In genomic region chr9:136400038-136400834, GRCh38 we compare ENCODE assay signal across 8 cellular contexts. TPM values are rescaled to one million over a fixed set of nuclear protein-coding genes. Genes with fewer than 3 reads are reported as not detected.
DNase-seq lines count a peak whose midpoint lies in the region; ATAC-seq, FAIRE-seq and TF ChIP-seq lines count a peak whose summit lies in the region.

A gene with protein sequence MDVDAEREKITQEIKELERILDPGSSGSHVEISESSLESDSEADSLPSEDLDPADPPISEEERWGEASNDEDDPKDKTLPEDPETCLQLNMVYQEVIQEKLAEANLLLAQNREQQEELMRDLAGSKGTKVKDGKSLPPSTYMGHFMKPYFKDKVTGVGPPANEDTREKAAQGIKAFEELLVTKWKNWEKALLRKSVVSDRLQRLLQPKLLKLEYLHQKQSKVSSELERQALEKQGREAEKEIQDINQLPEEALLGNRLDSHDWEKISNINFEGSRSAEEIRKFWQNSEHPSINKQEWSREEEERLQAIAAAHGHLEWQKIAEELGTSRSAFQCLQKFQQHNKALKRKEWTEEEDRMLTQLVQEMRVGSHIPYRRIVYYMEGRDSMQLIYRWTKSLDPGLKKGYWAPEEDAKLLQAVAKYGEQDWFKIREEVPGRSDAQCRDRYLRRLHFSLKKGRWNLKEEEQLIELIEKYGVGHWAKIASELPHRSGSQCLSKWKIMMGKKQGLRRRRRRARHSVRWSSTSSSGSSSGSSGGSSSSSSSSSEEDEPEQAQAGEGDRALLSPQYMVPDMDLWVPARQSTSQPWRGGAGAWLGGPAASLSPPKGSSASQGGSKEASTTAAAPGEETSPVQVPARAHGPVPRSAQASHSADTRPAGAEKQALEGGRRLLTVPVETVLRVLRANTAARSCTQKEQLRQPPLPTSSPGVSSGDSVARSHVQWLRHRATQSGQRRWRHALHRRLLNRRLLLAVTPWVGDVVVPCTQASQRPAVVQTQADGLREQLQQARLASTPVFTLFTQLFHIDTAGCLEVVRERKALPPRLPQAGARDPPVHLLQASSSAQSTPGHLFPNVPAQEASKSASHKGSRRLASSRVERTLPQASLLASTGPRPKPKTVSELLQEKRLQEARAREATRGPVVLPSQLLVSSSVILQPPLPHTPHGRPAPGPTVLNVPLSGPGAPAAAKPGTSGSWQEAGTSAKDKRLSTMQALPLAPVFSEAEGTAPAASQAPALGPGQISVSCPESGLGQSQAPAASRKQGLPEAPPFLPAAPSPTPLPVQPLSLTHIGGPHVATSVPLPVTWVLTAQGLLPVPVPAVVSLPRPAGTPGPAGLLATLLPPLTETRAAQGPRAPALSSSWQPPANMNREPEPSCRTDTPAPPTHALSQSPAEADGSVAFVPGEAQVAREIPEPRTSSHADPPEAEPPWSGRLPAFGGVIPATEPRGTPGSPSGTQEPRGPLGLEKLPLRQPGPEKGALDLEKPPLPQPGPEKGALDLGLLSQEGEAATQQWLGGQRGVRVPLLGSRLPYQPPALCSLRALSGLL (N-terminal part only) (minus strand): TSS chr9:136400170. CDS start chr9:136398428, 1,742 bp downstream.

- H3K4me2 ChIP-seq in A549 = peak within 1 kb of the TSS; percentile 94

- peaks cover 2% of the 10 kb centered on the region for H3K36me3 ChIP-seq in kidney epithelial cell (ENCODE audit: control insufficient read depth, insufficient read depth, low read length)

- CTCF ChIA-PET in A549 (lab: Yijun Ruan, JAX) = interaction anchor here (0.6 to 8.9 kb wide), 30 partner anchors 8 to 327 kb away, joined by 3 to 100 read pairs (median 4); partner anchors contain the start of genes DNLZ, ENTR1 and PMPCA

- no peaks in the 10 kb centered on the region for H3K9me3 ChIP-seq in A549

- TF ChIP-seq EP300 in A549 (IDR thresholded peaks at IDR 0.05) = no peak

- TF ChIP-seq POLR2A in A549 (IDR thresholded peaks at IDR 0.05; ENCODE audit: low read length) = peak; percentile 92

- WGBS in A549 (ENCODE audit: missing lambda C conversion rate) = 22% methylated on average over 11 of the region's 71 CpGs

- peak; percentile 54 to 80; a peak in 4 of 5 replicates for TF ChIP-seq RAD21 in A549 (conservative IDR thresholded peaks at IDR 0.05 in 1 of 2, IDR thresholded peaks at IDR 0.05 in 1 of 2)

- ATAC-seq in A549 (peak; percentile 84 to 95), GM18520 (IDR thresholded peaks at IDR 0.05; ENCODE audit: unreplicated experiment) (peak; percentile 63), HG03108 (IDR thresholded peaks at IDR 0.05; ENCODE audit: unreplicated experiment) (peak; percentile 62)

- peak; percentile 80 to 87 for DNase-seq in A549 (ENCODE audit: low read depth in 1 of 2, low spot score in 1 of 2)
- peak; percentile 78 for DNase-seq in NCI-H2227 treated with DMSO at 0.1 percent for 48 hours (lab: John Stamatoyannopoulos, UW)
- peak; percentile 78 for DNase-seq in activated CD4-positive, CD25-positive, alpha-beta regulatory T cell treated with anti-CD3 and anti-CD28 coated beads, Interleukin-2, amount 50 U/mL, for 16 hours (ENCODE audit: low read depth, low spot score)
- peak; percentile 78 for DNase-seq in cerebellar cortex (ENCODE audit: low spot score)
- peak; percentile 32 for DNase-seq in kidney epithelial cell (ENCODE audit: low read depth)
- DNase-seq in stimulated activated CD4-positive, alpha-beta T cell treated with anti-CD3 and anti-CD28 coated beads, Interleukin-15, amount 100 ng/mL, for 1 hour (ENCODE audit: low read depth in 1 of 2, low spot score in 1 of 2) = peak; percentile 75 to 85

- POLR2A ChIA-PET in A549 (lab: Yijun Ruan, JAX) = interaction anchor here (1.4 to 6.7 kb wide), 2 partner anchors 9 to 37 kb away, joined by 5 to 33 read pairs; partner anchors contain the start of gene DNLZ

- peak within 1 kb of the TSS; percentile 98 to 99 for H3K27ac ChIP-seq in A549

- FAIRE-seq in A549 (lab: Jason Lieb, UNC) = no peak

- no peaks in the 10 kb centered on the region for H3K27me3 ChIP-seq in kidney epithelial cell (ENCODE audit: control insufficient read depth, insufficient read depth, low read length)

- H3K4me3 ChIP-seq in A549 (peak within 1 kb of the TSS; percentile 100), kidney epithelial cell (ENCODE audit: low read depth, low read length) (peak within 1 kb of the TSS; percentile 92)

- TF ChIP-seq CTCF in A549 (IDR thresholded peaks at IDR 0.05) = peak; percentile 93
- peak; percentile 39 for TF ChIP-seq CTCF in kidney epithelial cell (IDR thresholded peaks at IDR 0.05; ENCODE audit: insufficient read depth, low read length, poor library complexity, severe bottlenecking)

- H3K4me1 ChIP-seq in A549 = peaks cover 14% of the 10 kb centered on the region; the same call in 2 of the 3 replicates

TF ChIP-seq in A549, 52 proteins besides CTCF, POLR2A, EP300 and RAD21:
- TF ChIP-seq, protein P1, sequence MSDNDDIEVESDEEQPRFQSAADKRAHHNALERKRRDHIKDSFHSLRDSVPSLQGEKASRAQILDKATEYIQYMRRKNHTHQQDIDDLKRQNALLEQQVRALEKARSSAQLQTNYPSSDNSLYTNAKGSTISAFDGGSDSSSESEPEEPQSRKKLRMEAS (IDR thresholded peaks at IDR 0.05) = peak; percentile 69
- TF ChIP-seq HOXB5 (CRISPR knock-in tag; IDR thresholded peaks at IDR 0.05) (0 out of 2 replicates have a peak, but pooled peaks have one; percentile 41), E2F6 (IDR thresholded peaks at IDR 0.05; ENCODE audit: borderline replicate concordance, low read depth) (peak; percentile 30; the same call in 1 of the 2 replicates), ZSCAN20 (CRISPR knock-in tag; IDR thresholded peaks at IDR 0.05) (no peak), JUN (IDR thresholded peaks at IDR 0.05) (peak; percentile 31 to 81; a peak in 4 of 5 replicates), PHF8 (IDR thresholded peaks at IDR 0.05; ENCODE audit: borderline replicate concordance, low read depth) (peak; percentile 72; the same call in 1 of the 2 replicates), HEYL (CRISPR knock-in tag; IDR thresholded peaks at IDR 0.05) (no peak), ELK1 (IDR thresholded peaks at IDR 0.05; ENCODE audit: low read depth, low read length) (0 out of 2 replicates have a peak, but pooled peaks have one; percentile 21), MAZ (IDR thresholded peaks at IDR 0.05; ENCODE audit: borderline replicate concordance, low read depth, low read length) (0 out of 2 replicates have a peak, but pooled peaks have one; percentile 47), TFCP2L1 (CRISPR knock-in tag; IDR thresholded peaks at IDR 0.05) (0 out of 2 replicates have a peak, but pooled peaks have one; percentile 30), BCL3 (IDR thresholded peaks at IDR 0.05) (peak; percentile 78; the same call in 2 of the 3 replicates), SMC3 (IDR thresholded peaks at IDR 0.05) (peak; percentile 78)
- TF ChIP-seq, protein P2, sequence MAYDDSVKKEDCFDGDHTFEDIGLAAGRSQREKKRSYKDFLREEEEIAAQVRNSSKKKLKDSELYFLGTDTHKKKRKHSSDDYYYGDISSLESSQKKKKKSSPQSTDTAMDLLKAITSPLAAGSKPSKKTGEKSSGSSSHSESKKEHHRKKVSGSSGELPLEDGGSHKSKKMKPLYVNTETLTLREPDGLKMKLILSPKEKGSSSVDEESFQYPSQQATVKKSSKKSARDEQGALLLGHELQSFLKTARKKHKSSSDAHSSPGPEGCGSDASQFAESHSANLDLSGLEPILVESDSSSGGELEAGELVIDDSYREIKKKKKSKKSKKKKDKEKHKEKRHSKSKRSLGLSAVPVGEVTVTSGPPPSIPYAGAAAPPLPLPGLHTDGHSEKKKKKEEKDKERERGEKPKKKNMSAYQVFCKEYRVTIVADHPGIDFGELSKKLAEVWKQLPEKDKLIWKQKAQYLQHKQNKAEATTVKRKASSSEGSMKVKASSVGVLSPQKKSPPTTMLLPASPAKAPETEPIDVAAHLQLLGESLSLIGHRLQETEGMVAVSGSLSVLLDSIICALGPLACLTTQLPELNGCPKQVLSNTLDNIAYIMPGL (CRISPR knock-in tag; IDR thresholded peaks at IDR 0.05; ENCODE audit: borderline replicate concordance) = no peak

RNA-seq across cellular contexts. Expression of the gene that starts here (rescaled TPM):
- polyA plus RNA-seq in A549 (2011; rRNA removed) (2.7 and 3.1 TPM in 2 replicates), A549 (2017; fragmentation: RNase III; extraction: RNeasy Plus Mini Kit Qiagen cat#74134 plus additional on column Dnase treatment) (10.1 to 10.8 TPM (median 10.3 TPM) in 3 replicates)
- polyA plus RNA-seq in A549 (2012; cell fraction: cytosol; rRNA removed) = 5.2 and 6.4 TPM in 2 replicates
- polyA plus RNA-seq in A549 (2012; cell fraction: nucleus; rRNA removed) = 25.6 and 36.1 TPM in 2 replicates
- 4.5 and 4.6 TPM in 2 replicates for polyA minus RNA-seq in A549 (2011; rRNA and poly(A)+ RNA removed)
- total RNA-seq in kidney epithelial cell = 14.9 and 21.0 TPM in 2 replicates

Comparison
In these comparisons a context has a peak if more than half of its experiments do, and no peak if none do; other contexts are left out.
1. Peak in every context shown above with its lines: DNase-seq, ATAC-seq, H3K4me3 ChIP-seq and H3K27ac ChIP-seq.
2. DNase-seq: peak in every context shown above with its lines; median percentile 84 in A549; 80 in stimulated activated CD4-positive, alpha-beta T cell treated with anti-CD3 and anti-CD28 coated beads, Interleukin-15, amount 100 ng/mL, for 1 hour; 78 in NCI-H2227 treated with DMSO at 0.1 percent for 48 hours; 78 in activated CD4-positive, CD25-positive, alpha-beta regulatory T cell treated with anti-CD3 and anti-CD28 coated beads, Interleukin-2, amount 50 U/mL, for 16 hours; 78 in cerebellar cortex; 32 in kidney epithelial cell.